ENCODE assay signal across 18 cellular contexts in genomic region chr15:73748731-73749130, GRCh38. TPM values are rescaled to one million over a fixed set of nuclear protein-coding genes. Genes with fewer than 3 reads are reported as not detected.
A peak's percentile ranks its signal among the peaks of the same experiment; 100 is the strongest.
DNase-seq lines count a peak whose midpoint lies in the region; ATAC-seq and TF ChIP-seq lines count a peak whose summit lies in the region.
"Had no signal": no experiment of that assay in that cellular context is flagged by ENCODE, and none has a peak within 500 bp of the region (broad histone marks: within the 10 kb centered on the region; RNA-seq: fewer than 3 reads in every experiment).

No MANE protein-coding gene starts in this region.

- peaks cover 0 to 10% of the 10 kb centered on the region in 2 experiments; a peak in 1 of 3 replicates for H3K36me3 ChIP-seq in HEK293 (ENCODE audit: control insufficient read depth in 2 of 2, insufficient read depth in 1 of 2, low read length in 2 of 2)
- H3K36me3 ChIP-seq in WERI-Rb-1: peaks cover 11% of the 10 kb centered on the region
- H3K36me3 ChIP-seq in colonic mucosa: no peaks in the 10 kb centered on the region
- no peaks in the 10 kb centered on the region for H3K36me3 ChIP-seq in stomach
- H3K36me3 ChIP-seq: MG63 had no signal

- no peak overlapping the region for H3K9ac ChIP-seq in colonic mucosa (ENCODE audit: low read depth in 2 of 2, low read length in 2 of 2)

- DNase-seq in Ammon's horn (ENCODE audit: low spot score) (peak; percentile 41), WERI-Rb-1 (no peak), medulla oblongata (ENCODE audit: extremely low spot score) (peak; percentile 17), colonic mucosa (no peak), stomach (no peak)
- DNase-seq: CD4-positive, CD25-positive, alpha-beta regulatory T cell; COR-L47; DMS53; GF-D8; MG63; NCI-H1048; NCI-H1436 treated with DMSO at 0.1 percent for 48 hours; NCI-H2029 treated with DMSO at 0.1 percent for 48 hours; NCI-H510A; T-cell had no signal

- CTCF ChIA-PET in HEK293 (lab: Yijun Ruan, JAX): interaction anchor here (0.6 to 1.7 kb wide), 5 partner anchors 19 to 262 kb away, joined by 3 to 6 read pairs (median 3); no protein-coding TSS in a partner anchor

- no peak overlapping the region for H3K4me3 ChIP-seq in HEK293 (ENCODE audit: low read depth, low read length)
- no peak overlapping the region for H3K4me3 ChIP-seq in WERI-Rb-1 (ENCODE audit: low read depth, low read length)
- H3K4me3 ChIP-seq in colonic mucosa: no peak overlapping the region
- no peak overlapping the region for H3K4me3 ChIP-seq in stomach
- H3K4me3 ChIP-seq: MG63 had no signal

- 54 to 73% (median 61%) methylated on average over 4 to 6 of the region's 6 CpGs for WGBS in stomach, 5 donors

- H3K27ac ChIP-seq in HEK293 (ENCODE audit: extremely low read depth, low read depth, low read length) (no peak overlapping the region), WERI-Rb-1 (peak overlapping the region; percentile 83), colonic mucosa (no peak overlapping the region), stomach (no peak overlapping the region)

- no peak for ATAC-seq in HG03045 (IDR thresholded peaks at IDR 0.05; ENCODE audit: unreplicated experiment)
- ATAC-seq: Panc1, T-cell had no signal

- POLR2A ChIA-PET in HEK293 (lab: Yijun Ruan, JAX): interaction anchor here (0.6 to 0.9 kb wide), 2 partner anchors 34 to 64 kb away, joined by 4 to 8 read pairs; no protein-coding TSS in a partner anchor

- no peaks in the 10 kb centered on the region; the same call in 1 of the 2 replicates for H3K4me1 ChIP-seq in HEK293 (ENCODE audit: control insufficient read depth, insufficient read depth, low read length)
- H3K4me1 ChIP-seq in colonic mucosa: no peaks in the 10 kb centered on the region
- H3K4me1 ChIP-seq in stomach: peaks cover 10 to 32% (median 18%) of the 10 kb centered on the region in 4 donors

- intact Hi-C loops in colonic mucosa (cut with DNase I): no loop called here
- intact Hi-C loops in stomach (cut with DNase I; ENCODE audit: low total_unique reads): no loop called here

- TF ChIP-seq POLR2A in stomach (IDR thresholded peaks at IDR 0.05): no peak

- TF ChIP-seq CTCF in HEK293 (tag by site-specific recombination; IDR thresholded peaks at IDR 0.05) (no peak), WERI-Rb-1 (IDR thresholded peaks at IDR 0.05; ENCODE audit: low read depth, low read length) (no peak), colonic mucosa (IDR thresholded peaks at IDR 0.05) (no peak), stomach (IDR thresholded peaks at IDR 0.05) (no peak)

- no peak for TF ChIP-seq EP300 in stomach (IDR thresholded peaks at IDR 0.05)

- H3K9me3 ChIP-seq in HEK293 (ENCODE audit: control insufficient read depth, insufficient read depth, low read depth, low read length) (no peaks in the 10 kb centered on the region), WERI-Rb-1 (ENCODE audit: severe bottlenecking) (no peaks in the 10 kb centered on the region), colonic mucosa (no peaks in the 10 kb centered on the region), stomach (no peaks in the 10 kb centered on the region)
- H3K9me3 ChIP-seq: MG63 had no signal

- H3K27me3 ChIP-seq in WERI-Rb-1 (ENCODE audit: insufficient read depth, low read depth, severe bottlenecking) (no peaks in the 10 kb centered on the region), colonic mucosa (peaks cover 31% of the 10 kb centered on the region), stomach (peaks cover 4 to 41% (median 27%) of the 10 kb centered on the region in 3 donors)
- H3K27me3 ChIP-seq: MG63 had no signal

TF ChIP-seq in HEK293, 187 proteins besides CTCF, POLR2A, EP300 and RAD21:
- no peak for TF ChIP-seq ZFHX2 (tag by site-specific recombination; conservative IDR thresholded peaks at IDR 0.05)
- TF ChIP-seq, protein P1, sequence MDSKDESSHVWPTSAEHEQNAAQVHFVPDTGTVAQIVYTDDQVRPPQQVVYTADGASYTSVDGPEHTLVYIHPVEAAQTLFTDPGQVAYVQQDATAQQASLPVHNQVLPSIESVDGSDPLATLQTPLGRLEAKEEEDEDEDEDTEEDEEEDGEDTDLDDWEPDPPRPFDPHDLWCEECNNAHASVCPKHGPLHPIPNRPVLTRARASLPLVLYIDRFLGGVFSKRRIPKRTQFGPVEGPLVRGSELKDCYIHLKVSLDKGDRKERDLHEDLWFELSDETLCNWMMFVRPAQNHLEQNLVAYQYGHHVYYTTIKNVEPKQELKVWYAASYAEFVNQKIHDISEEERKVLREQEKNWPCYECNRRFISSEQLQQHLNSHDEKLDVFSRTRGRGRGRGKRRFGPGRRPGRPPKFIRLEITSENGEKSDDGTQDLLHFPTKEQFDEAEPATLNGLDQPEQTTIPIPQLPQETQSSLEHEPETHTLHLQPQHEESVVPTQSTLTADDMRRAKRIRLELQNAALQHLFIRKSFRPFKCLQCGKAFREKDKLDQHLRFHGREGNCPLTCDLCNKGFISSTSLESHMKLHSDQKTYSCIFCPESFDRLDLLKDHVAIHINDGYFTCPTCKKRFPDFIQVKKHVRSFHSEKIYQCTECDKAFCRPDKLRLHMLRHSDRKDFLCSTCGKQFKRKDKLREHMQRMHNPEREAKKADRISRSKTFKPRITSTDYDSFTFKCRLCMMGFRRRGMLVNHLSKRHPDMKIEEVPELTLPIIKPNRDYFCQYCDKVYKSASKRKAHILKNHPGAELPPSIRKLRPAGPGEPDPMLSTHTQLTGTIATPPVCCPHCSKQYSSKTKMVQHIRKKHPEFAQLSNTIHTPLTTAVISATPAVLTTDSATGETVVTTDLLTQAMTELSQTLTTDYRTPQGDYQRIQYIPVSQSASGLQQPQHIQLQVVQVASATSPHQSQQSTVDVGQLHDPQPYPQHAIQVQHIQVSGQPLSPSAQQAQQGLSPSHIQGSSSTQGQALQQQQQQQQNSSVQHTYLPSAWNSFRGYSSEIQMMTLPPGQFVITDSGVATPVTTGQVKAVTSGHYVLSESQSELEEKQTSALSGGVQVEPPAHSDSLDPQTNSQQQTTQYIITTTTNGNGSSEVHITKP (tag by site-specific recombination; IDR thresholded peaks at IDR 0.05): peak; percentile 37; the same call in 1 of the 2 replicates

RNA-seq across cellular contexts. Expression of gene INSYN1, which starts 4.4 kb away (rescaled TPM):
- total RNA-seq in colonic mucosa: under 1 TPM; 0.32 to 0.58 TPM
- 10 to 100 TPM in 2 of 5 donors, 1 to 10 TPM in 2, under 1 TPM in 1; 0.14 to 39.7 (median 9.3) TPM for total RNA-seq in stomach
- 10 to 100 TPM in 1 of 3 donors, 1 to 10 TPM in 2; 2.0 to 11.3 (median 5.6) TPM for polyA plus RNA-seq in stomach
- total RNA-seq: CD4-positive, CD25-positive, alpha-beta regulatory T cell; T-cell had no signal
- polyA plus RNA-seq: CD4-positive, CD25-positive, alpha-beta regulatory T cell had no signal

Comparison
In these comparisons a context has a peak if more than half of its experiments do, and no peak if none do; other contexts are left out.
1. DNase-seq: peak in Ammon's horn (single experiment) and medulla oblongata (single experiment); none in WERI-Rb-1 (single experiment), colonic mucosa (single experiment) and stomach (single experiment).